Comparison of ENCODE assay signal across 9 cellular contexts in the genomic region with DNA sequence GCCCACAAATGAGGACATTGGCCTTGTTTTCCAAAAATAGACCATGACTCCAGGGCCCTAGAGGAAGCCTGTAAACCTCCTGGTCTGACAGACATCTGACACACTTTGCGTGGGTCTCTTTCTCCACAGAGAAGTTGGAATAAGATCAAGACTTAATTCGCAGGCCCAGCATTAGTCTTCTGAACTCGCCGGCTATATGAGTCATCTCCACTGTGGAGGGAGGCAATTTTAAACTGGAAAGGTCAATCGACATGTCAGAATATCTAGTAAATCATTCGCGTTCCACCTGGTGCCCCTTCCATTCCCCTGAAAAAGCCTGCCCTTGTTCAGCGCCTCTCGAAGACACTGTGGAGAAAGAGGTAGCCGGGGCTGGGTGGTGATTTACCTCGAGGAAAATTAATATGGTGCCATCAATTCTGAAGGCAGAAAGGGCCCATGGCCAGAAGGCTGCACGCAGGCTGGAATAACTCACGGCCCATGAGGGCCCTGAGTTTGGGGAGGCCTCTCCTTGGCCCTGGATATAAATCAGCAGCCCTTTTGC.
DNase-seq lines count a peak whose midpoint lies in the region; ATAC-seq, FAIRE-seq and TF ChIP-seq lines count a peak whose summit lies in the region.
"Had no signal": no experiment of that assay in that cellular context is flagged by ENCODE, and none has a peak within 500 bp of the region (broad histone marks: within the 10 kb centered on the region; RNA-seq: fewer than 3 reads in every experiment).

No MANE protein-coding gene starts in this region.

- no peak overlapping the region for H3K4ac ChIP-seq in trophoblast cell (ENCODE audit: low read depth, low read length)

- peaks cover 3 to 16% of the 10 kb centered on the region in 2 donors for H3K4me1 Mint-ChIP-seq in natural killer cell

- peak overlapping the region; percentile 40 for H2BK120ac ChIP-seq in trophoblast cell (ENCODE audit: insufficient read depth, low read length, poor library complexity)

- no peak overlapping the region for H4K12ac ChIP-seq in trophoblast cell (ENCODE audit: low read depth, low read length)

- peaks cover 2 to 3% of the 10 kb centered on the region in 2 experiments for H3K36me3 ChIP-seq in trophoblast cell (ENCODE audit: control insufficient read depth in 1 of 2, insufficient read depth in 2 of 2, low read length in 2 of 2)
- H3K36me3 ChIP-seq: HAP-1 had no signal

- DNase-seq in Caki2 (ENCODE audit: low read depth) (peak; percentile 41), NCI-H2227 (lab: John Stamatoyannopoulos, UW; ENCODE audit: unreplicated experiment) (peak; percentile 77), trophoblast cell (no peak), H54 (ENCODE audit: insufficient read length, low spot score) (no peak), erythroblast (lab: John Stamatoyannopoulos, UW) (no peak), natural killer cell (no peak), anterior cingulate cortex (lab: John Stamatoyannopoulos, UW) (no peak)

- H3K27ac Mint-ChIP-seq in natural killer cell, result no peak overlapping the region

- H3K18ac ChIP-seq in trophoblast cell (ENCODE audit: low read length), result no peak overlapping the region

- ATAC-seq in esophagus mucosa (peak; percentile 40), natural killer cell (no peak)

- no peaks in the 10 kb centered on the region for H3K27me3 ChIP-seq in trophoblast cell (ENCODE audit: insufficient read depth, low read length)

- peaks cover 34 to 40% of the 10 kb centered on the region in 2 experiments for H3K4me1 ChIP-seq in trophoblast cell (ENCODE audit: control insufficient read depth in 1 of 2, insufficient read depth in 2 of 2, low read length in 2 of 2)
- H3K4me1 ChIP-seq: HAP-1 had no signal

- no peak overlapping the region for H4K8ac ChIP-seq in trophoblast cell (ENCODE audit: low read depth, low read length)

- peak overlapping the region; percentile 12 for H2BK12ac ChIP-seq in trophoblast cell (ENCODE audit: low read length)

- H3K4me2 ChIP-seq in trophoblast cell (ENCODE audit: low read length), result no peak overlapping the region

- TF ChIP-seq POLR2A in H54 (IDR thresholded peaks at IDR 0.05; ENCODE audit: low read depth, low read length) (no peak), erythroblast (IDR thresholded peaks at IDR 0.05; ENCODE audit: low read length) (no peak)

- H3K79me1 ChIP-seq in trophoblast cell (ENCODE audit: low read length), result peaks cover 28% of the 10 kb centered on the region

- peak overlapping the region; percentile 13 for H3K14ac ChIP-seq in trophoblast cell (ENCODE audit: low read length)

- H3K9me3 Mint-ChIP-seq in natural killer cell, result no peaks in the 10 kb centered on the region

- H3K4me3 ChIP-seq in trophoblast cell (ENCODE audit: low read depth, low read length), result no peak overlapping the region
- H3K4me3 ChIP-seq: HAP-1 had no signal

- peaks cover 4% of the 10 kb centered on the region for H3K79me2 ChIP-seq in trophoblast cell (ENCODE audit: control insufficient read depth, insufficient read depth, low read length, poor library complexity)

- no peak overlapping the region for H2AFZ ChIP-seq in trophoblast cell (ENCODE audit: insufficient read depth, low read length, poor library complexity)

- FAIRE-seq in H54 (lab: Jason Lieb, UNC), result no peak

- H3K36me3 Mint-ChIP-seq in natural killer cell, result no peaks in the 10 kb centered on the region

- no peak overlapping the region for H3K9ac ChIP-seq in trophoblast cell (ENCODE audit: low read length)

- H3K23ac ChIP-seq in trophoblast cell (ENCODE audit: low read length), result no peak overlapping the region

- H3K4me3 Mint-ChIP-seq in natural killer cell, result no peak overlapping the region

- in situ Hi-C loops in Caki2 (cut with HindIII; ENCODE audit: low pct_unique_long_range_greater_than_20kb, low sequenced_read_pairs), result no loop called here

- WGBS in trophoblast cell (ENCODE audit: extremely low coverage, insufficient coverage, insufficient read length), result no CpG with 5 or more reads among the region's 13 CpGs

- no peak overlapping the region for H2BK5ac ChIP-seq in trophoblast cell (ENCODE audit: low read depth, low read length, poor library complexity)

- no peak overlapping the region for H3K27ac ChIP-seq in trophoblast cell (ENCODE audit: low read depth, low read length)

- no peak for TF ChIP-seq CTCF in natural killer cell (IDR thresholded peaks at IDR 0.05)

- H3K9me3 ChIP-seq in trophoblast cell (ENCODE audit: insufficient read depth, low read depth, low read length), result peaks cover 2% of the 10 kb centered on the region
- H3K9me3 ChIP-seq: HAP-1 had no signal

- no peaks in the 10 kb centered on the region for H3K27me3 Mint-ChIP-seq in natural killer cell (ENCODE audit: low read depth in 2 of 2)

- peak overlapping the region; percentile 20 for H4K91ac ChIP-seq in trophoblast cell (ENCODE audit: low read depth, low read length)

- intact Hi-C loops in natural killer cell (cut with micrococcal nuclease), result no loop called here

- peak overlapping the region; percentile 41 for H2AK5ac ChIP-seq in trophoblast cell (ENCODE audit: low read length)

Comparison
In these comparisons a context has a peak if more than half of its experiments do, and no peak if none do; other contexts are left out.
1. DNase-seq: peak in Caki2 (single experiment) and NCI-H2227 (single experiment); none in trophoblast cell (0 of 2), H54 (single experiment), erythroblast (0 of 2), natural killer cell (single experiment) and anterior cingulate cortex (0 of 58).